In genomic region chr1:61253059-61253735, GRCh38 we compare ENCODE assay signal across 1 cellular context.
TF ChIP-seq lines count a peak whose summit lies in the region.

No MANE protein-coding gene starts in this region.

TF ChIP-seq in K562, 482 proteins besides CTCF, POLR2A, EP300 and RAD21 (continued from another document and continues in another):
- 0 out of 2 replicates have a peak, but pooled peaks have one; percentile 2 for TF ChIP-seq HBP1 (CRISPR knock-in tag; IDR thresholded peaks at IDR 0.05)
- TF ChIP-seq ZBTB34 (CRISPR knock-in tag; IDR thresholded peaks at IDR 0.05), result no peak
- peak; percentile 78; the same call in 1 of the 2 replicates for TF ChIP-seq ZBTB17 (CRISPR knock-in tag; IDR thresholded peaks at IDR 0.05)
- TF ChIP-seq MEF2A (IDR thresholded peaks at IDR 0.05; ENCODE audit: control insufficient read depth, low read depth, low read length), result no peak
- TF ChIP-seq ZKSCAN8 (CRISPR knock-in tag; IDR thresholded peaks at IDR 0.05), result 0 out of 2 replicates have a peak, but pooled peaks have one; percentile 27
- TF ChIP-seq NFIX (CRISPR knock-in tag; IDR thresholded peaks at IDR 0.05; ENCODE audit: low read depth), result peak; percentile 22; the same call in 1 of the 2 replicates
- TF ChIP-seq MNT (conservative IDR thresholded peaks at IDR 0.05), result peak; percentile 77 to 84
- no peak for TF ChIP-seq ZNF274 (IDR thresholded peaks at IDR 0.05; ENCODE audit: borderline replicate concordance, low read depth, low read length)
- TF ChIP-seq TOE1 (IDR thresholded peaks at IDR 0.05; ENCODE audit: borderline replicate concordance), result 0 out of 2 replicates have a peak, but pooled peaks have one; percentile 37
- no peak for TF ChIP-seq TOE1 (CRISPR knock-in tag; IDR thresholded peaks at IDR 0.05; ENCODE audit: borderline replicate concordance, low read depth)
- TF ChIP-seq KAT2B (IDR thresholded peaks at IDR 0.05; ENCODE audit: low read depth, low read length), result no peak
- no peak for TF ChIP-seq SREBF1 (IDR thresholded peaks at IDR 0.05; ENCODE audit: borderline replicate concordance, low read depth, low read length)
- TF ChIP-seq MECOM (CRISPR knock-in tag; IDR thresholded peaks at IDR 0.05), result no peak; the same call in 1 of the 2 replicates
- TF ChIP-seq PRDM10 (IDR thresholded peaks at IDR 0.05; ENCODE audit: partially characterized antibody), result peak; percentile 67
- TF ChIP-seq BRCA1 (IDR thresholded peaks at IDR 0.05), result no peak
- no peak for TF ChIP-seq BRCA1 (CRISPR knock-in tag; IDR thresholded peaks at IDR 0.05)
- no peak for TF ChIP-seq ZNF740 (CRISPR knock-in tag; IDR thresholded peaks at IDR 0.05)
- peak in 1 of 2 experiments; percentile 68; a peak in 1 of 4 replicates for TF ChIP-seq ZNF740 (tag; IDR thresholded peaks at IDR 0.05)
- peak; percentile 27; the same call in 1 of the 2 replicates for TF ChIP-seq SP1 (CRISPR knock-in tag; IDR thresholded peaks at IDR 0.05)
- TF ChIP-seq IRF1 (CRISPR knock-in tag; IDR thresholded peaks at IDR 0.05; ENCODE audit: borderline replicate concordance), result 0 out of 2 replicates have a peak, but pooled peaks have one; percentile 58
- peak; percentile 81 for TF ChIP-seq SMAD4 (CRISPR knock-in tag; conservative IDR thresholded peaks at IDR 0.05)
- peak; percentile 81 for TF ChIP-seq JUND (IDR thresholded peaks at IDR 0.05; ENCODE audit: borderline replicate concordance, low read depth, low read length)
- TF ChIP-seq JUND (tag; IDR thresholded peaks at IDR 0.05; ENCODE audit: borderline replicate concordance, low read depth, low read length), result peak; percentile 84; the same call in 1 of the 3 replicates
- no peak for TF ChIP-seq MAFG (tag; conservative IDR thresholded peaks at IDR 0.05)
- TF ChIP-seq ZBTB1 (CRISPR knock-in tag; IDR thresholded peaks at IDR 0.05; ENCODE audit: borderline replicate concordance, low read depth), result no peak
- peak; percentile 84; the same call in 1 of the 2 replicates for TF ChIP-seq ZNF589 (CRISPR knock-in tag; IDR thresholded peaks at IDR 0.05; ENCODE audit: low read depth)
- no peak for TF ChIP-seq ETV6 (IDR thresholded peaks at IDR 0.05; ENCODE audit: borderline replicate concordance in 1 of 2, low read depth in 2 of 2, low read length in 1 of 2)
- no peak for TF ChIP-seq ETV6 (CRISPR knock-in tag; IDR thresholded peaks at IDR 0.05; ENCODE audit: borderline replicate concordance)
- TF ChIP-seq NCOA1 (IDR thresholded peaks at IDR 0.05; ENCODE audit: low read depth), result 0 out of 2 replicates have a peak, but pooled peaks have one; percentile 24
- TF ChIP-seq IRF9 (tag; IDR thresholded peaks at IDR 0.05), result peak; percentile 77; the same call in 1 of the 2 replicates
- TF ChIP-seq CEBPB (tag; IDR thresholded peaks at IDR 0.05), result peak; percentile 95
- peak; percentile 66 for TF ChIP-seq TFAP4 (CRISPR knock-in tag; IDR thresholded peaks at IDR 0.05; ENCODE audit: borderline replicate concordance)
- TF ChIP-seq MTA1 (IDR thresholded peaks at IDR 0.05; ENCODE audit: borderline replicate concordance), result 0 out of 2 replicates have a peak, but pooled peaks have one; percentile 45
- TF ChIP-seq FOSL1 (tag; conservative IDR thresholded peaks at IDR 0.05), result 0 out of 2 replicates have a peak, but pooled peaks have one; percentile 25
- peak; percentile 97 for TF ChIP-seq NFIC (IDR thresholded peaks at IDR 0.05)
- TF ChIP-seq HDGF (IDR thresholded peaks at IDR 0.05), result peak; percentile 62; the same call in 1 of the 2 replicates
- TF ChIP-seq TBL1XR1 (IDR thresholded peaks at IDR 0.05; ENCODE audit: low read length in 2 of 2), result peak in 1 of 2 experiments; percentile 77; a peak in 2 of 4 replicates
- peak; percentile 67; the same call in 1 of the 2 replicates for TF ChIP-seq DPF2 (IDR thresholded peaks at IDR 0.05)
- TF ChIP-seq LEF1 (IDR thresholded peaks at IDR 0.05), result peak; percentile 71; the same call in 1 of the 2 replicates
- TF ChIP-seq NR4A1 (CRISPR knock-in tag; IDR thresholded peaks at IDR 0.05), result no peak
- peak; percentile 93 for TF ChIP-seq NR4A1 (tag; IDR thresholded peaks at IDR 0.05)
- no peak for TF ChIP-seq ATF1 (CRISPR knock-in tag; IDR thresholded peaks at IDR 0.05)
- TF ChIP-seq ATF1 (tag; IDR thresholded peaks at IDR 0.05), result peak; percentile 64
- TF ChIP-seq NFRKB (IDR thresholded peaks at IDR 0.05; ENCODE audit: low read depth), result peak; percentile 76
- peak; percentile 93 for TF ChIP-seq EP400 (IDR thresholded peaks at IDR 0.05)
- peak; percentile 42 for TF ChIP-seq E2F8 (IDR thresholded peaks at IDR 0.05; ENCODE audit: low read depth, partially characterized antibody)
- TF ChIP-seq TAL1 (IDR thresholded peaks at IDR 0.05), result peak; percentile 12; the same call in 1 of the 2 replicates
- peak; percentile 13 for TF ChIP-seq TAF1 (IDR thresholded peaks at IDR 0.05; ENCODE audit: control insufficient read depth, extremely low read depth, insufficient read depth, low read length, severe bottlenecking)
